In genomic region chr15:66858423-66859207, GRCh38 we compare ENCODE assay signal across 19 cellular contexts.
A peak's percentile ranks its signal among the peaks of the same experiment; 100 is the strongest.
DNase-seq lines count a peak whose midpoint lies in the region; ATAC-seq, FAIRE-seq and TF ChIP-seq lines count a peak whose summit lies in the region.
"Had no signal": no experiment of that assay in that cellular context is flagged by ENCODE, and none has a peak within 500 bp of the region (broad histone marks: within the 10 kb centered on the region; RNA-seq: fewer than 3 reads in every experiment).

No MANE protein-coding gene starts in this region.

- H4K8ac ChIP-seq in H1 (ENCODE audit: extremely low read depth, insufficient read depth, low read length) (no peak overlapping the region), trophoblast cell (ENCODE audit: low read depth, low read length) (no peak overlapping the region)

- H4K12ac ChIP-seq in trophoblast cell (ENCODE audit: low read depth, low read length) = no peak overlapping the region

- H2BK15ac ChIP-seq in H1 (ENCODE audit: low read length) = no peak overlapping the region

- CTCF ChIA-PET in SK-N-SH (lab: Yijun Ruan, JAX) = interaction anchor here (1.3 to 1.6 kb wide), 4 partner anchors 16 to 255 kb away, joined by 3 to 5 read pairs (median 4); no protein-coding TSS in a partner anchor
- CTCF ChIA-PET in H1 (lab: Charles Lee; ENCODE audit: partially characterized antibody) = interaction anchor here (0.7 to 2.0 kb wide), 4 partner anchors 8 to 291 kb away, joined by 3 to 7 read pairs (median 4); no protein-coding TSS in a partner anchor

- H2BK120ac ChIP-seq in H1 (replicated peaks; ENCODE audit: low read depth, low read length) = no peak overlapping the region
- no peak overlapping the region for H2BK120ac ChIP-seq in trophoblast cell (ENCODE audit: insufficient read depth, low read length, poor library complexity)

- ATAC-seq in lower lobe of right lung = no peak
- ATAC-seq: GM12878 had no signal

- TF ChIP-seq POLR2A in H1 (IDR thresholded peaks at IDR 0.05; ENCODE audit: control extremely low read depth in 1 of 2, low read depth in 2 of 2, low read length in 2 of 2) = no peak

- H3K23ac ChIP-seq in H1 (ENCODE audit: insufficient read length) (no peak overlapping the region), trophoblast cell (ENCODE audit: low read length) (no peak overlapping the region)

- no peak for FAIRE-seq in H1 (lab: Jason Lieb, UNC)
- FAIRE-seq: GM12878, HTR-8/SVneo had no signal

- intact Hi-C loops in lower lobe of right lung (cut with DNase I) (loop anchor here (10.0 kb wide), 1 partner anchor 64 kb away; no protein-coding TSS in a partner anchor), posterior vena cava (cut with DNase I) (loop anchor here in 1 of 2 donors (5.0 kb wide), 1 partner anchor 146 kb away; no protein-coding TSS in a partner anchor)

- WGBS in GM23248 (ENCODE audit: low coverage in 1 of 2, low lambda C conversion rate in 2 of 2, missing lambda C conversion rate in 2 of 2), 2 experiments = 60 to 63% methylated on average over 7 of the region's 7 CpGs
- WGBS in SK-N-SH (ENCODE audit: low lambda C conversion rate) = 78% methylated on average over 7 of the region's 7 CpGs
- 69% methylated on average over 7 of the region's 7 CpGs; no CpG with 5 or more reads in 1 of the 2 experiments for WGBS in H1 (ENCODE audit: extremely low coverage in 1 of 2, insufficient coverage in 1 of 2, insufficient read length in 1 of 2, insufficient replicate concordance in 2 of 2, low coverage in 1 of 2, low lambda C conversion rate in 2 of 2, missing lambda C conversion rate in 1 of 2), 2 experiments
- no CpG with 5 or more reads among the region's 7 CpGs for WGBS in trophoblast cell (ENCODE audit: extremely low coverage, insufficient coverage, insufficient read length)

- no peaks in the 10 kb centered on the region for H4K20me1 ChIP-seq in GM23248 (ENCODE audit: insufficient read depth)
- H4K20me1 ChIP-seq in SK-N-SH (ENCODE audit: insufficient read depth) = no peaks in the 10 kb centered on the region
- H4K20me1 ChIP-seq in H1 (replicated peaks in 1 of 2; ENCODE audit: control insufficient read depth in 1 of 2, insufficient read depth in 2 of 2, low read length in 2 of 2) = no peaks in the 10 kb centered on the region

- POLR2A ChIA-PET in SK-N-SH (lab: Yijun Ruan, JAX) (no interaction called here), H1 (lab: Charles Lee; ENCODE audit: partially characterized antibody) (interaction anchor here (0.6 kb wide), 1 partner anchor 232 kb away, joined by 3 read pairs; no protein-coding TSS in a partner anchor)

- H4K91ac ChIP-seq in H1 (replicated peaks; ENCODE audit: insufficient read length, low read length) (no peak overlapping the region), trophoblast cell (ENCODE audit: low read depth, low read length) (no peak overlapping the region)

- H3K4ac ChIP-seq in H1 (replicated peaks; ENCODE audit: insufficient read length, low read depth, low read length) (no peak overlapping the region), trophoblast cell (ENCODE audit: low read depth, low read length) (no peak overlapping the region)

- H3K4me3 ChIP-seq in GM23248 (no peak overlapping the region), SK-N-SH (ENCODE audit: low read depth in 2 of 2, low read length in 1 of 2) (no peak overlapping the region), H1 (ENCODE audit: extremely low read depth in 1 of 4, insufficient read depth in 2 of 4, low read depth in 3 of 4, low read length in 4 of 4) (no peak overlapping the region), trophoblast cell (ENCODE audit: low read depth, low read length) (no peak overlapping the region), lower lobe of right lung (no peak overlapping the region)
- H3K4me3 ChIP-seq: GM12878 had no signal

- H3K18ac ChIP-seq in H1 (ENCODE audit: extremely low read depth, low read length) (no peak overlapping the region), trophoblast cell (ENCODE audit: low read length) (no peak overlapping the region)

- no peak overlapping the region for H4K5ac ChIP-seq in H1 (ENCODE audit: insufficient read length, low read depth, low read length)

- H3K9me3 ChIP-seq in GM23248 (ENCODE audit: low read depth) (no peaks in the 10 kb centered on the region), SK-N-SH (no peaks in the 10 kb centered on the region), H1 (ENCODE audit: insufficient read depth in 2 of 2, low read depth in 1 of 2, low read length in 1 of 2) (no peaks in the 10 kb centered on the region), trophoblast cell (ENCODE audit: insufficient read depth, low read depth, low read length) (no peaks in the 10 kb centered on the region), lower lobe of right lung (no peaks in the 10 kb centered on the region)

- peak overlapping the region; percentile 35 for H3K4me2 ChIP-seq in GM23248 (ENCODE audit: unreplicated experiment)
- H3K4me2 ChIP-seq in SK-N-SH = no peak overlapping the region
- H3K4me2 ChIP-seq in H1 (ENCODE audit: insufficient read depth in 1 of 2, low read depth in 2 of 2, low read length in 2 of 2) = no peak overlapping the region
- no peak overlapping the region for H3K4me2 ChIP-seq in trophoblast cell (ENCODE audit: low read length)

- H3F3A ChIP-seq in GM23248 (ENCODE audit: insufficient read depth) (peaks cover 23% of the 10 kb centered on the region), SK-N-SH (replicated peaks; ENCODE audit: insufficient read depth) (peaks cover 26% of the 10 kb centered on the region)

- H3K56ac ChIP-seq in H1 (replicated peaks; ENCODE audit: insufficient read length, low read depth, low read length) = no peak overlapping the region

- H3K23me2 ChIP-seq in H1 (ENCODE audit: low read depth, low read length) = no peaks in the 10 kb centered on the region

- no peaks in the 10 kb centered on the region for H3K27me3 ChIP-seq in GM23248 (replicated peaks; ENCODE audit: insufficient read depth)
- no peaks in the 10 kb centered on the region for H3K27me3 ChIP-seq in SK-N-SH (ENCODE audit: insufficient read depth)
- H3K27me3 ChIP-seq in H1 (replicated peaks in 1 of 4; ENCODE audit: control insufficient read depth in 3 of 4, extremely low read depth in 1 of 4, insufficient read depth in 3 of 4, low read length in 3 of 4) = no peaks in the 10 kb centered on the region
- no peaks in the 10 kb centered on the region for H3K27me3 ChIP-seq in trophoblast cell (ENCODE audit: insufficient read depth, low read length)
- no peaks in the 10 kb centered on the region for H3K27me3 ChIP-seq in lower lobe of right lung (ENCODE audit: low read depth)

- H3K9me2 ChIP-seq in GM23248 (ENCODE audit: insufficient read depth) (no peaks in the 10 kb centered on the region), SK-N-SH (no peaks in the 10 kb centered on the region)

- H2BK12ac ChIP-seq in H1 (ENCODE audit: low read depth, low read length) (no peak overlapping the region), trophoblast cell (ENCODE audit: low read length) (no peak overlapping the region)

- H3K4me1 ChIP-seq in GM23248 (ENCODE audit: insufficient read depth) (peaks cover 54% of the 10 kb centered on the region), SK-N-SH (ENCODE audit: control insufficient read depth in 1 of 2, insufficient read depth in 2 of 2, low read depth in 1 of 2, low read length in 1 of 2) (peaks cover 0 to 13% of the 10 kb centered on the region in 2 experiments; a peak in 3 of 4 replicates), H1 (replicated peaks in 1 of 4; ENCODE audit: control insufficient read depth in 3 of 4, insufficient read depth in 4 of 4, low read length in 3 of 4) (no peaks in the 10 kb centered on the region), trophoblast cell (ENCODE audit: control insufficient read depth in 1 of 2, insufficient read depth in 2 of 2, low read length in 2 of 2) (peaks cover 0 to 7% of the 10 kb centered on the region in 2 experiments), lower lobe of right lung (peaks cover 5% of the 10 kb centered on the region)

- in situ Hi-C loops in GM23248 (cut with MboI) = no loop called here

- TF ChIP-seq RAD21 in SK-N-SH (IDR thresholded peaks at IDR 0.05; ENCODE audit: low read length) (no peak), H1 (IDR thresholded peaks at IDR 0.05 in 1 of 2, conservative IDR thresholded peaks at IDR 0.05 in 1 of 2; ENCODE audit: low read depth in 2 of 2, low read length in 2 of 2) (no peak)

- no peak overlapping the region for H2BK20ac ChIP-seq in H1 (ENCODE audit: low read length)

- TF ChIP-seq EP300 in SK-N-SH (IDR thresholded peaks at IDR 0.05; ENCODE audit: borderline replicate concordance in 1 of 2, low read depth in 1 of 2, low read length in 1 of 2) = no peak
- no peak for TF ChIP-seq EP300 in H1 (IDR thresholded peaks at IDR 0.05; ENCODE audit: borderline replicate concordance in 1 of 2, low read depth in 2 of 2, low read length in 2 of 2)

- H2AFZ ChIP-seq in GM23248 = no peak overlapping the region
- no peak overlapping the region for H2AFZ ChIP-seq in SK-N-SH (ENCODE audit: low read depth)
- no peak overlapping the region for H2AFZ ChIP-seq in H1 (ENCODE audit: low read length)
- no peak overlapping the region for H2AFZ ChIP-seq in trophoblast cell (ENCODE audit: insufficient read depth, low read length, poor library complexity)

- H3K36me3 ChIP-seq in GM23248 (ENCODE audit: low read depth) (no peaks in the 10 kb centered on the region), SK-N-SH (replicated peaks in 1 of 2; ENCODE audit: control insufficient read depth in 1 of 2, insufficient read depth in 2 of 2, low read length in 1 of 2) (no peaks in the 10 kb centered on the region), H1 (ENCODE audit: control insufficient read depth in 2 of 4, insufficient read depth in 4 of 4, low read length in 3 of 4) (no peaks in the 10 kb centered on the region), trophoblast cell (ENCODE audit: control insufficient read depth in 1 of 2, insufficient read depth in 2 of 2, low read length in 2 of 2) (no peaks in the 10 kb centered on the region), lower lobe of right lung (no peaks in the 10 kb centered on the region)

- DNase-seq in GM23248 (peak; percentile 68), SK-N-SH (no peak), H1 (ENCODE audit: low read depth in 1 of 2, low spot score in 2 of 2) (no peak), trophoblast cell (peak; percentile 86 to 98), lower lobe of right lung (no peak), NCI-H446 treated with DMSO at 0.1 percent for 48 hours (lab: John Stamatoyannopoulos, UW) (no peak), posterior vena cava (ENCODE audit: low spot score) (no peak)
- DNase-seq: Calu3; CD4-positive, alpha-beta memory T cell; DMS79; NCI-H1105; NCI-H1694 treated with DMSO at 0.1 percent for 48 hours; NCI-H345; OCI-M1; RPMI8226; SIG-M5 had no signal

- TF ChIP-seq CTCF in SK-N-SH (IDR thresholded peaks at IDR 0.05) (no peak), H1 (IDR thresholded peaks at IDR 0.05; ENCODE audit: control extremely low read depth in 1 of 3, insufficient read depth in 1 of 3, low read depth in 1 of 3, low read length in 3 of 3) (no peak), lower lobe of right lung (IDR thresholded peaks at IDR 0.05) (no peak)

- no peak overlapping the region for H3K14ac ChIP-seq in H1 (ENCODE audit: insufficient read length)
- no peak overlapping the region for H3K14ac ChIP-seq in trophoblast cell (ENCODE audit: low read length)

- H3K79me1 ChIP-seq in H1 (ENCODE audit: low read depth, low read length) (no peaks in the 10 kb centered on the region), trophoblast cell (ENCODE audit: low read length) (no peaks in the 10 kb centered on the region)

- H3K9ac ChIP-seq in GM23248 (no peak overlapping the region), SK-N-SH (no peak overlapping the region), H1 (replicated peaks in 1 of 4; ENCODE audit: extremely low read depth in 1 of 4, low read depth in 3 of 4, low read length in 3 of 4) (no peak overlapping the region), trophoblast cell (ENCODE audit: low read length) (no peak overlapping the region)

- H3K27ac ChIP-seq in GM23248 (peak overlapping the region; percentile 43), SK-N-SH (ENCODE audit: low read depth in 2 of 2, low read length in 1 of 2) (peak overlapping the region in 1 of 2 experiments; percentile 51; a peak in 2 of 4 replicates), H1 (ENCODE audit: low read depth, low read length) (no peak overlapping the region), trophoblast cell (ENCODE audit: low read depth, low read length) (no peak overlapping the region), lower lobe of right lung (no peak overlapping the region)
- H3K27ac ChIP-seq: HL-60 had no signal

- H2BK5ac ChIP-seq in H1 (ENCODE audit: low read depth, low read length) = no peak overlapping the region
- no peak overlapping the region for H2BK5ac ChIP-seq in trophoblast cell (ENCODE audit: low read depth, low read length, poor library complexity)

- H3K79me2 ChIP-seq in GM23248 (ENCODE audit: insufficient read depth) (peaks cover 55% of the 10 kb centered on the region), SK-N-SH (ENCODE audit: insufficient read depth) (peaks cover 19% of the 10 kb centered on the region; the same call in 1 of the 2 replicates), H1 (ENCODE audit: control insufficient read depth in 1 of 2, insufficient read depth in 2 of 2, low read length in 2 of 2) (no peaks in the 10 kb centered on the region), trophoblast cell (ENCODE audit: control insufficient read depth, insufficient read depth, low read length, poor library complexity) (no peaks in the 10 kb centered on the region)

- peak overlapping the region; percentile 26; the same call in 1 of the 2 replicates for H2AK5ac ChIP-seq in H1 (ENCODE audit: low read depth, low read length)
- H2AK5ac ChIP-seq in trophoblast cell (ENCODE audit: low read length) = no peak overlapping the region

Comparison
In these comparisons a context has a peak if more than half of its experiments do, and no peak if none do; other contexts are left out.
1. DNase-seq: peak in GM23248 (single experiment) and trophoblast cell (2 of 2); none in SK-N-SH (single experiment), H1 (0 of 2), lower lobe of right lung (single experiment), NCI-H446 treated with DMSO at 0.1 percent for 48 hours (single experiment) and posterior vena cava (single experiment).